2 cellular contexts compared by ENCODE assay signal in the genomic region with DNA sequence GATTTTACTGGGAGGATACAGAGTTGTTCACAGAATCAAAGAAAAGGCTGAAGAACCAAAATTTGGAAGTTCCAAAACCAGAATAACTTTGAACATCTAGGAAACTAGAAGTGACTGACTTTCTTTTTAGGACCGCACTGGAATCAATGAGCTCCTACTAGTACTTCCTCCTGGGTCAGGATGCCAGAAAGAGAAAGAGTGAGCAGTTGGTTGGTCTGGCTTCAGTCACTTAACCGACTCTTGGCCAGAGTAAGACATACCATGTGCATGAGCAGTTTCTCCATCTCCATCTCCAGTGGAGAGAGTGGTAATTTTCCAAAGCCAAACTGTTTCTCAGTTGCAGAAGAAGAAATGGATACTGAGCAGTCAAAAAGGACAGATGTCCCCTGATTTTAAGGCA.
TF ChIP-seq lines count a peak whose summit lies in the region.

No MANE protein-coding gene starts in this region.

TF ChIP-seq in IMR-90, 13 proteins besides CTCF, POLR2A, EP300 and RAD21:
- TF ChIP-seq SMC3 (IDR thresholded peaks at IDR 0.05; ENCODE audit: low read depth, low read length) (no peak), BHLHE40 (IDR thresholded peaks at IDR 0.05; ENCODE audit: low read depth, low read length) (no peak), NFE2L2 (IDR thresholded peaks at IDR 0.05; ENCODE audit: low read depth, low read length) (no peak), CHD1 (IDR thresholded peaks at IDR 0.05; ENCODE audit: low read depth, low read length) (no peak), FOS (IDR thresholded peaks at IDR 0.05; ENCODE audit: low read depth, low read length) (no peak), CEBPB (IDR thresholded peaks at IDR 0.05; ENCODE audit: low read depth, low read length) (no peak)
- TF ChIP-seq, protein P1, sequence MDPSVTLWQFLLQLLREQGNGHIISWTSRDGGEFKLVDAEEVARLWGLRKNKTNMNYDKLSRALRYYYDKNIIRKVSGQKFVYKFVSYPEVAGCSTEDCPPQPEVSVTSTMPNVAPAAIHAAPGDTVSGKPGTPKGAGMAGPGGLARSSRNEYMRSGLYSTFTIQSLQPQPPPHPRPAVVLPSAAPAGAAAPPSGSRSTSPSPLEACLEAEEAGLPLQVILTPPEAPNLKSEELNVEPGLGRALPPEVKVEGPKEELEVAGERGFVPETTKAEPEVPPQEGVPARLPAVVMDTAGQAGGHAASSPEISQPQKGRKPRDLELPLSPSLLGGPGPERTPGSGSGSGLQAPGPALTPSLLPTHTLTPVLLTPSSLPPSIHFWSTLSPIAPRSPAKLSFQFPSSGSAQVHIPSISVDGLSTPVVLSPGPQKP (IDR thresholded peaks at IDR 0.05; ENCODE audit: borderline replicate concordance, low read depth, low read length): no peak
- TF ChIP-seq, protein P2, sequence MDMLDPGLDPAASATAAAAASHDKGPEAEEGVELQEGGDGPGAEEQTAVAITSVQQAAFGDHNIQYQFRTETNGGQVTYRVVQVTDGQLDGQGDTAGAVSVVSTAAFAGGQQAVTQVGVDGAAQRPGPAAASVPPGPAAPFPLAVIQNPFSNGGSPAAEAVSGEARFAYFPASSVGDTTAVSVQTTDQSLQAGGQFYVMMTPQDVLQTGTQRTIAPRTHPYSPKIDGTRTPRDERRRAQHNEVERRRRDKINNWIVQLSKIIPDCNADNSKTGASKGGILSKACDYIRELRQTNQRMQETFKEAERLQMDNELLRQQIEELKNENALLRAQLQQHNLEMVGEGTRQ (IDR thresholded peaks at IDR 0.05; ENCODE audit: low read depth, low read length): no peak

TF ChIP-seq in HepG2, 621 proteins besides CTCF, POLR2A, EP300 and RAD21:
- TF ChIP-seq IRX3 (CRISPR knock-in tag; IDR thresholded peaks at IDR 0.05; ENCODE audit: borderline replicate concordance, low read depth) (no peak), ZNF850 (CRISPR knock-in tag; conservative IDR thresholded peaks at IDR 0.05) (no peak), ZFYVE20 (CRISPR knock-in tag; IDR thresholded peaks at IDR 0.05; ENCODE audit: borderline replicate concordance, low read depth) (no peak), ZNF253 (CRISPR knock-in tag; IDR thresholded peaks at IDR 0.05; ENCODE audit: borderline replicate concordance) (no peak), SP140L (CRISPR knock-in tag; IDR thresholded peaks at IDR 0.05; ENCODE audit: borderline replicate concordance) (no peak), NR2F1 (CRISPR knock-in tag; IDR thresholded peaks at IDR 0.05) (no peak), HMG20B (CRISPR knock-in tag; conservative IDR thresholded peaks at IDR 0.05) (no peak), ZNF562 (CRISPR knock-in tag; IDR thresholded peaks at IDR 0.05; ENCODE audit: borderline replicate concordance) (no peak), ZNF260 (CRISPR knock-in tag; IDR thresholded peaks at IDR 0.05; ENCODE audit: borderline replicate concordance, low read depth) (no peak), POGZ (CRISPR knock-in tag; IDR thresholded peaks at IDR 0.05) (no peak), ERF (CRISPR knock-in tag; IDR thresholded peaks at IDR 0.05) (no peak), ZSCAN25 (CRISPR knock-in tag; IDR thresholded peaks at IDR 0.05) (no peak)
- TF ChIP-seq, protein P3, sequence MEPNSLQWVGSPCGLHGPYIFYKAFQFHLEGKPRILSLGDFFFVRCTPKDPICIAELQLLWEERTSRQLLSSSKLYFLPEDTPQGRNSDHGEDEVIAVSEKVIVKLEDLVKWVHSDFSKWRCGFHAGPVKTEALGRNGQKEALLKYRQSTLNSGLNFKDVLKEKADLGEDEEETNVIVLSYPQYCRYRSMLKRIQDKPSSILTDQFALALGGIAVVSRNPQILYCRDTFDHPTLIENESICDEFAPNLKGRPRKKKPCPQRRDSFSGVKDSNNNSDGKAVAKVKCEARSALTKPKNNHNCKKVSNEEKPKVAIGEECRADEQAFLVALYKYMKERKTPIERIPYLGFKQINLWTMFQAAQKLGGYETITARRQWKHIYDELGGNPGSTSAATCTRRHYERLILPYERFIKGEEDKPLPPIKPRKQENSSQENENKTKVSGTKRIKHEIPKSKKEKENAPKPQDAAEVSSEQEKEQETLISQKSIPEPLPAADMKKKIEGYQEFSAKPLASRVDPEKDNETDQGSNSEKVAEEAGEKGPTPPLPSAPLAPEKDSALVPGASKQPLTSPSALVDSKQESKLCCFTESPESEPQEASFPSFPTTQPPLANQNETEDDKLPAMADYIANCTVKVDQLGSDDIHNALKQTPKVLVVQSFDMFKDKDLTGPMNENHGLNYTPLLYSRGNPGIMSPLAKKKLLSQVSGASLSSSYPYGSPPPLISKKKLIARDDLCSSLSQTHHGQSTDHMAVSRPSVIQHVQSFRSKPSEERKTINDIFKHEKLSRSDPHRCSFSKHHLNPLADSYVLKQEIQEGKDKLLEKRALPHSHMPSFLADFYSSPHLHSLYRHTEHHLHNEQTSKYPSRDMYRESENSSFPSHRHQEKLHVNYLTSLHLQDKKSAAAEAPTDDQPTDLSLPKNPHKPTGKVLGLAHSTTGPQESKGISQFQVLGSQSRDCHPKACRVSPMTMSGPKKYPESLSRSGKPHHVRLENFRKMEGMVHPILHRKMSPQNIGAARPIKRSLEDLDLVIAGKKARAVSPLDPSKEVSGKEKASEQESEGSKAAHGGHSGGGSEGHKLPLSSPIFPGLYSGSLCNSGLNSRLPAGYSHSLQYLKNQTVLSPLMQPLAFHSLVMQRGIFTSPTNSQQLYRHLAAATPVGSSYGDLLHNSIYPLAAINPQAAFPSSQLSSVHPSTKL (CRISPR knock-in tag; IDR thresholded peaks at IDR 0.05): no peak
- TF ChIP-seq, protein P4, sequence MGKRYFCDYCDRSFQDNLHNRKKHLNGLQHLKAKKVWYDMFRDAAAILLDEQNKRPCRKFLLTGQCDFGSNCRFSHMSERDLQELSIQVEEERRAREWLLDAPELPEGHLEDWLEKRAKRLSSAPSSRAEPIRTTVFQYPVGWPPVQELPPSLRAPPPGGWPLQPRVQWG (CRISPR knock-in tag; IDR thresholded peaks at IDR 0.05; ENCODE audit: borderline replicate concordance, low read depth): no peak
